In the genomic region with DNA sequence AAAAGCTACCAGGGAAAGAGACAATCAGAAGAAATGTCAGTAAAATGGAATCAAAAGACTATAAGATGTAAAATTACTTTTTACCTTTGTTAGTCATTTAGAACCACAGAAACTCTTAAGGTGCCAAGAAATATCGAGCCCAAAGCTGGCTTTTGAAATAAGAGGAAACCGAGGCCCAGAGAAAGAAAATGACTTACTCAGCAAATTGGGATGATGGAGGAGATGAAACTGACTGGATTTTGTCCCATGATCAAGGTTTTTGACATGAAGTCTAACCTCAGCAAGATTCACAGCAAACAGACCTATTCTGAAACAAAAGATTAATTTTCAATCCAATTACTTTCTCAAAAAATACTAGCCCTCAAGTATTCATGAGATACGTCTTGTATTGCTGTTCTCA, we compare ENCODE assay signal across 30 cellular contexts.
"Had no signal": no experiment of that assay in that cellular context is flagged by ENCODE, and none has a peak within 500 bp of the region (broad histone marks: within the 10 kb centered on the region; RNA-seq: fewer than 3 reads in every experiment).

No MANE protein-coding gene starts in this region.

- H3K36me3 ChIP-seq: lower lobe of right lung, neural progenitor cell, neutrophil, right atrium auricular region, sigmoid colon, stomach, suprapubic skin, thoracic aorta, tibial artery, upper lobe of right lung had no signal

- H3K4me2 ChIP-seq: neural progenitor cell had no signal

- DNase-seq: head of caudate nucleus; hippocampal formation; kidney glomerular epithelial cell; left cardiac atrium; lower lobe of right lung; mammary epithelial cell; mesenchymal stem cell; naive B cell; natural killer cell; nephron progenitor cell; occipital lobe; sigmoid colon; small intestine; stimulated activated CD4-positive, alpha-beta T cell treated with anti-CD3 and anti-CD28 coated beads, Interleukin-1b, Interleukin-23, amount 100 ng/mL, for 48 hours; stimulated activated CD4-positive, alpha-beta T cell treated with anti-CD3 and anti-CD28 coated beads, Interleukin-2, amount 100 ng/mL, for 48 hours; stimulated activated CD4-positive, alpha-beta T cell treated with anti-CD3 and anti-CD28 coated beads, Interleukin-4, amount 100 ng/mL, for 4 hours; stimulated activated CD8-positive, alpha-beta memory T cell treated with anti-CD3 and anti-CD28 coated beads, Interleukin-4, amount 100 ng/mL, for 48 hours; stimulated activated naive CD4-positive, alpha-beta T cell treated with Interleukin-2 at 50 U/mL for 16 hours; stomach; tibial artery; trophoblast cell; upper lobe of right lung had no signal

- H3K79me2 ChIP-seq: parathyroid adenoma had no signal

- H3K4me1 ChIP-seq: lower lobe of right lung, neural progenitor cell, parathyroid adenoma, right atrium auricular region, sigmoid colon, stomach, suprapubic skin, tibial artery, upper lobe of right lung had no signal

- H3K27me3 ChIP-seq: neural progenitor cell, neutrophil, right atrium auricular region, sigmoid colon, stomach, suprapubic skin, tibial artery, upper lobe of right lung had no signal

- H3K9ac ChIP-seq: neural progenitor cell, parathyroid adenoma had no signal

- ATAC-seq: left cardiac atrium; left lobe of liver; lower lobe of right lung; natural killer cell; stimulated activated memory B cell treated with anti-CD40 and anti-IgM and Interleukin-4, amounts not matched to agents 10 μg/mL and 1 μg/mL and 100 μg/mL, for 72 hours; upper lobe of right lung had no signal

- H2AFZ ChIP-seq: neural progenitor cell, parathyroid adenoma had no signal

- H3K4me3 ChIP-seq: lower lobe of right lung, neural progenitor cell, right atrium auricular region, sigmoid colon, stomach, suprapubic skin, thoracic aorta, tibial artery, upper lobe of right lung had no signal

- H3K27ac ChIP-seq: lower lobe of right lung, neural progenitor cell, neutrophil, parathyroid adenoma, right atrium auricular region, sigmoid colon, stomach, suprapubic skin, thoracic aorta, tibial artery, upper lobe of right lung had no signal

- H3K9me3 ChIP-seq: lower lobe of right lung, neutrophil, right atrium auricular region, sigmoid colon, stomach, suprapubic skin, thoracic aorta, tibial artery, upper lobe of right lung had no signal
